Comparison of ENCODE assay signal across 24 cellular contexts in genomic region chr6:35192301-35192860, GRCh38. TPM values are rescaled to one million over a fixed set of nuclear protein-coding genes. Genes with fewer than 3 reads are reported as not detected.
DNase-seq lines count a peak whose midpoint lies in the region; ATAC-seq and TF ChIP-seq lines count a peak whose summit lies in the region.
"Had no signal": no experiment of that assay in that cellular context is flagged by ENCODE, and none has a peak within 500 bp of the region (broad histone marks: within the 10 kb centered on the region; RNA-seq: fewer than 3 reads in every experiment).

No MANE protein-coding gene starts in this region.

- H3K4me1 Mint-ChIP-seq in activated CD8-positive, alpha-beta T cell treated with anti-CD3 and anti-CD28 coated beads for 36 hours (ENCODE audit: low read depth), result peaks cover 13% of the 10 kb centered on the region
- H3K4me1 Mint-ChIP-seq in activated CD8-positive, alpha-beta T cell treated with anti-CD3 and anti-CD28 coated beads, Interleukin-2, amount 10 ng/mL, durations not matched to agents 7 days and 5 days (ENCODE audit: low read depth), result peaks cover 9% of the 10 kb centered on the region
- peaks cover 20 to 22% of the 10 kb centered on the region in 2 donors for H3K4me1 Mint-ChIP-seq in effector memory CD8-positive, alpha-beta T cell (ENCODE audit: low read depth in 2 of 2)
- H3K4me1 Mint-ChIP-seq in natural killer cell treated with Interleukin-12 subunit alpha and Interleukin-12 subunit beta and Interleukin-15 and Interleukin-18, amount 100 ng/mL, for 72 hours (ENCODE audit: low read depth in 2 of 2), result peaks cover 10 to 30% of the 10 kb centered on the region in 2 donors

- H3K27me3 ChIP-seq in upper lobe of right lung (no peaks in the 10 kb centered on the region), body of pancreas (no peaks in the 10 kb centered on the region)
- H3K27me3 ChIP-seq: Peyer's patch, SJCRH30 had no signal

- peaks cover 8% of the 10 kb centered on the region for H3K27me3 Mint-ChIP-seq in activated CD8-positive, alpha-beta T cell treated with anti-CD3 and anti-CD28 coated beads for 36 hours
- H3K27me3 Mint-ChIP-seq in activated CD8-positive, alpha-beta T cell treated with anti-CD3 and anti-CD28 coated beads, Interleukin-2, amount 10 ng/mL, durations not matched to agents 7 days and 5 days (ENCODE audit: low read depth), result peaks cover 10% of the 10 kb centered on the region
- H3K27me3 Mint-ChIP-seq in effector memory CD8-positive, alpha-beta T cell, result peaks cover 18 to 23% of the 10 kb centered on the region in 2 donors
- peaks cover 7 to 14% of the 10 kb centered on the region in 2 donors for H3K27me3 Mint-ChIP-seq in natural killer cell treated with Interleukin-12 subunit alpha and Interleukin-12 subunit beta and Interleukin-15 and Interleukin-18, amount 100 ng/mL, for 72 hours

- ATAC-seq in activated CD8-positive, alpha-beta T cell treated with anti-CD3 and anti-CD28 coated beads for 36 hours, result no peak
- no peak for ATAC-seq in activated CD8-positive, alpha-beta T cell treated with anti-CD3 and anti-CD28 coated beads, Interleukin-2, amount 10 ng/mL, durations not matched to agents 7 days and 5 days
- ATAC-seq in effector memory CD8-positive, alpha-beta T cell (replicated peaks), result no peak
- ATAC-seq in natural killer cell treated with Interleukin-12 subunit alpha and Interleukin-12 subunit beta and Interleukin-15 and Interleukin-18, amount 100 ng/mL, for 72 hours, result no peak
- ATAC-seq in upper lobe of right lung (peak; percentile 23), body of pancreas (no peak)

- POLR2A ChIA-PET in activated CD8-positive, alpha-beta T cell treated with anti-CD3 and anti-CD28 coated beads for 36 hours (lab: Charles Lee), result interaction anchor here (0.6 kb wide), 1 partner anchor 159 kb away, joined by 3 read pairs; no protein-coding TSS in a partner anchor
- POLR2A ChIA-PET in activated CD8-positive, alpha-beta T cell treated with anti-CD3 and anti-CD28 coated beads, Interleukin-2, amount 10 ng/mL, durations not matched to agents 7 days and 5 days (lab: Charles Lee), result interaction anchor here (0.6 kb wide), 1 partner anchor 401 kb away, joined by 3 read pairs; no protein-coding TSS in a partner anchor

- CTCF ChIA-PET in activated CD8-positive, alpha-beta T cell treated with anti-CD3 and anti-CD28 coated beads for 36 hours (lab: Charles Lee), result interaction anchor here (0.9 to 3.6 kb wide), 3 partner anchors 12 to 53 kb away, joined by 4 to 17 read pairs (median 4); no protein-coding TSS in a partner anchor
- CTCF ChIA-PET in activated CD8-positive, alpha-beta T cell treated with anti-CD3 and anti-CD28 coated beads, Interleukin-2, amount 10 ng/mL, durations not matched to agents 7 days and 5 days (lab: Charles Lee), result no interaction called here

- H3K36me3 ChIP-seq in upper lobe of right lung (no peaks in the 10 kb centered on the region), body of pancreas (replicated peaks in 1 of 2; ENCODE audit: insufficient read depth in 1 of 2, low read depth in 2 of 2) (no peaks in the 10 kb centered on the region)
- H3K36me3 ChIP-seq: Peyer's patch, SJCRH30 had no signal

- H3K27ac Mint-ChIP-seq in activated CD8-positive, alpha-beta T cell treated with anti-CD3 and anti-CD28 coated beads for 36 hours, result peak overlapping the region; percentile 27
- no peak overlapping the region for H3K27ac Mint-ChIP-seq in activated CD8-positive, alpha-beta T cell treated with anti-CD3 and anti-CD28 coated beads, Interleukin-2, amount 10 ng/mL, durations not matched to agents 7 days and 5 days
- peak overlapping the region; percentile 85 to 90 for H3K27ac Mint-ChIP-seq in effector memory CD8-positive, alpha-beta T cell
- peak overlapping the region in 1 of 2 donors; percentile 59 for H3K27ac Mint-ChIP-seq in natural killer cell treated with Interleukin-12 subunit alpha and Interleukin-12 subunit beta and Interleukin-15 and Interleukin-18, amount 100 ng/mL, for 72 hours

- no peaks in the 10 kb centered on the region for H3K9me3 Mint-ChIP-seq in activated CD8-positive, alpha-beta T cell treated with anti-CD3 and anti-CD28 coated beads for 36 hours
- H3K9me3 Mint-ChIP-seq in activated CD8-positive, alpha-beta T cell treated with anti-CD3 and anti-CD28 coated beads, Interleukin-2, amount 10 ng/mL, durations not matched to agents 7 days and 5 days (ENCODE audit: insufficient read depth), result no peaks in the 10 kb centered on the region
- no peaks in the 10 kb centered on the region for H3K9me3 Mint-ChIP-seq in effector memory CD8-positive, alpha-beta T cell
- no peaks in the 10 kb centered on the region for H3K9me3 Mint-ChIP-seq in natural killer cell treated with Interleukin-12 subunit alpha and Interleukin-12 subunit beta and Interleukin-15 and Interleukin-18, amount 100 ng/mL, for 72 hours
- H3K9me3 Mint-ChIP-seq: CD8-positive, alpha-beta T cell had no signal

- no peaks in the 10 kb centered on the region for H3K36me3 Mint-ChIP-seq in activated CD8-positive, alpha-beta T cell treated with anti-CD3 and anti-CD28 coated beads for 36 hours (ENCODE audit: low read depth)
- H3K36me3 Mint-ChIP-seq in activated CD8-positive, alpha-beta T cell treated with anti-CD3 and anti-CD28 coated beads, Interleukin-2, amount 10 ng/mL, durations not matched to agents 7 days and 5 days (ENCODE audit: low read depth), result no peaks in the 10 kb centered on the region
- peaks cover 2% of the 10 kb centered on the region for H3K36me3 Mint-ChIP-seq in effector memory CD8-positive, alpha-beta T cell (ENCODE audit: insufficient read depth)
- H3K36me3 Mint-ChIP-seq in natural killer cell treated with Interleukin-12 subunit alpha and Interleukin-12 subunit beta and Interleukin-15 and Interleukin-18, amount 100 ng/mL, for 72 hours, result no peaks in the 10 kb centered on the region
- H3K36me3 Mint-ChIP-seq: CD8-positive, alpha-beta T cell had no signal

- no peak overlapping the region for H3K4me3 Mint-ChIP-seq in activated CD8-positive, alpha-beta T cell treated with anti-CD3 and anti-CD28 coated beads for 36 hours
- no peak overlapping the region for H3K4me3 Mint-ChIP-seq in activated CD8-positive, alpha-beta T cell treated with anti-CD3 and anti-CD28 coated beads, Interleukin-2, amount 10 ng/mL, durations not matched to agents 7 days and 5 days
- H3K4me3 Mint-ChIP-seq in effector memory CD8-positive, alpha-beta T cell, result peak overlapping the region in 1 of 2 donors; percentile 34
- H3K4me3 Mint-ChIP-seq in natural killer cell treated with Interleukin-12 subunit alpha and Interleukin-12 subunit beta and Interleukin-15 and Interleukin-18, amount 100 ng/mL, for 72 hours, result peak overlapping the region; percentile 60
- H3K4me3 Mint-ChIP-seq: CD8-positive, alpha-beta T cell had no signal

- no peak overlapping the region for H3K4me3 ChIP-seq in upper lobe of right lung
- no peak overlapping the region for H3K4me3 ChIP-seq in body of pancreas
- H3K4me3 ChIP-seq: Peyer's patch, SJCRH30 had no signal

- H3K9me3 ChIP-seq in upper lobe of right lung (no peaks in the 10 kb centered on the region), body of pancreas (no peaks in the 10 kb centered on the region)
- H3K9me3 ChIP-seq: Peyer's patch, SJCRH30 had no signal

- H3K27ac ChIP-seq in upper lobe of right lung (no peak overlapping the region), body of pancreas (no peak overlapping the region)
- H3K27ac ChIP-seq: Peyer's patch, SJCRH30 had no signal

- no peak for DNase-seq in activated CD8-positive, alpha-beta T cell treated with anti-CD3 and anti-CD28 coated beads for 36 hours
- no peak for DNase-seq in activated CD8-positive, alpha-beta T cell treated with anti-CD3 and anti-CD28 coated beads, Interleukin-2, amount 10 ng/mL, durations not matched to agents 7 days and 5 days
- no peak for DNase-seq in effector memory CD8-positive, alpha-beta T cell
- DNase-seq in natural killer cell treated with Interleukin-12 subunit alpha and Interleukin-12 subunit beta and Interleukin-15 and Interleukin-18, amount 100 ng/mL, for 72 hours (ENCODE audit: low spot score), result no peak
- DNase-seq in upper lobe of right lung (no peak), SK-N-DZ (ENCODE audit: low spot score) (no peak), body of pancreas (no peak), T-helper 1 cell (no peak)
- DNase-seq: AML-193, C1 segment of cervical spinal cord, GDM1, GOT3, KG1, NCI-H1092 treated with DMSO at 0.1 percent for 48 hours, NCI-H146, NCI-H2029, NCI-H226, NCI-H510A treated with DMSO at 0.1 percent for 48 hours, NCI-H748 treated with DMSO at 0.1 percent for 48 hours, Peyer's patch, SJCRH30 had no signal

- H3K4me1 ChIP-seq in upper lobe of right lung, result no peaks in the 10 kb centered on the region
- H3K4me1 ChIP-seq in body of pancreas, result no peaks in the 10 kb centered on the region
- H3K4me1 ChIP-seq: Peyer's patch, SJCRH30 had no signal

- intact Hi-C loops in activated CD8-positive, alpha-beta T cell treated with anti-CD3 and anti-CD28 coated beads for 36 hours (cut with micrococcal nuclease), result no loop called here
- intact Hi-C loops in upper lobe of right lung (cut with DNase I), result no loop called here
- intact Hi-C loops in body of pancreas (cut with DNase I), result no loop called here

- 88 to 90% methylated on average over 9 of the region's 9 CpGs for WGBS in body of pancreas, 2 donors

- no peak for TF ChIP-seq CTCF in activated CD8-positive, alpha-beta T cell treated with anti-CD3 and anti-CD28 coated beads for 36 hours (IDR thresholded peaks at IDR 0.05)
- no peak for TF ChIP-seq CTCF in upper lobe of right lung (IDR thresholded peaks at IDR 0.05)
- no peak for TF ChIP-seq CTCF in body of pancreas (IDR thresholded peaks at IDR 0.05)

- no peak for TF ChIP-seq POLR2A in body of pancreas (IDR thresholded peaks at IDR 0.05)

RNA-seq across cellular contexts. Expression of gene SCUBE3, which starts 21.4 kb away (rescaled TPM):
- not detected for total RNA-seq in activated CD8-positive, alpha-beta T cell treated with anti-CD3 and anti-CD28 coated beads for 36 hours
- total RNA-seq in activated CD8-positive, alpha-beta T cell treated with anti-CD3 and anti-CD28 coated beads, Interleukin-2, amount 10 ng/mL, durations not matched to agents 7 days and 5 days, result under 1 TPM in 1 of 2 experiments, not detected in 1; 0.03 TPM
- under 1 TPM in 1 of 2 donors, not detected in 1; 0.14 TPM for total RNA-seq in natural killer cell treated with Interleukin-12 subunit alpha and Interleukin-12 subunit beta and Interleukin-15 and Interleukin-18, amount 100 ng/mL, for 72 hours
- total RNA-seq in upper lobe of right lung (0.46 TPM), body of pancreas (under 1 TPM in 1 of 2 donors, not detected in 1; 0.33 TPM)
- polyA plus RNA-seq in SK-N-DZ (2014; cell fraction: cytosol; rRNA removed), result 0.08 and 0.09 TPM in 2 replicates
- polyA plus RNA-seq in SK-N-DZ (2014; cell fraction: nucleus; rRNA removed), result 0.02 and 0.13 TPM in 2 replicates
- total RNA-seq: CD8-positive, alpha-beta T cell; OCI-LY7; Peyer's patch had no signal

RNA-seq across cellular contexts. Expression of gene TCP11, which starts 51.2 kb away (rescaled TPM):
- total RNA-seq in activated CD8-positive, alpha-beta T cell treated with anti-CD3 and anti-CD28 coated beads for 36 hours, result not detected
- not detected for total RNA-seq in activated CD8-positive, alpha-beta T cell treated with anti-CD3 and anti-CD28 coated beads, Interleukin-2, amount 10 ng/mL, durations not matched to agents 7 days and 5 days
- total RNA-seq in natural killer cell treated with Interleukin-12 subunit alpha and Interleukin-12 subunit beta and Interleukin-15 and Interleukin-18, amount 100 ng/mL, for 72 hours, result not detected
- not detected for total RNA-seq in upper lobe of right lung
- not detected in 2 replicates for polyA plus RNA-seq in SK-N-DZ (2014; cell fraction: cytosol; rRNA removed)
- 0.98 TPM in 1 of 2 replicates, not detected in the other for polyA plus RNA-seq in SK-N-DZ (2014; cell fraction: nucleus; rRNA removed)
- not detected for total RNA-seq in body of pancreas
- total RNA-seq: A172; CD8-positive, alpha-beta T cell; OCI-LY7; Peyer's patch; SJCRH30 had no signal
